ENCODE assay signal across 8 cellular contexts in genomic region chr6:157274471-157275226, GRCh38. TPM values are rescaled to one million over a fixed set of nuclear protein-coding genes. Genes with fewer than 3 reads are reported as not detected.
A peak's percentile ranks its signal among the peaks of the same experiment; 100 is the strongest.
DNase-seq lines count a peak whose midpoint lies in the region; ATAC-seq, FAIRE-seq and TF ChIP-seq lines count a peak whose summit lies in the region.

No MANE protein-coding gene starts in this region.

- peak overlapping the region; percentile 86 for H3K27ac Mint-ChIP-seq in activated CD4-positive, alpha-beta T cell treated with anti-CD3 and anti-CD28 coated beads, Interleukin-2, amount 10 ng/mL, durations not matched to agents 24 days and 14 days

- no peaks in the 10 kb centered on the region for H4K20me1 ChIP-seq in HepG2 (ENCODE audit: insufficient read depth, low read length)

- H3K9ac ChIP-seq in HepG2 (ENCODE audit: insufficient read depth, low read depth, low read length): peak overlapping the region; percentile 59; the same call in 1 of the 2 replicates

- intact Hi-C loops in activated CD4-positive, alpha-beta T cell treated with anti-CD3 and anti-CD28 coated beads, Interleukin-2, amount 10 ng/mL, durations not matched to agents 24 days and 14 days (cut with micrococcal nuclease): loop anchor here (1.0 to 10.0 kb wide), 7 partner anchors 37 to 1950 kb away; no protein-coding TSS in a partner anchor
- intact Hi-C loops in HepG2 (cut with micrococcal nuclease; ENCODE audit: unreplicated experiment): loop anchor here (2.0 to 5.0 kb wide), 2 partner anchors 48 to 242 kb away; no protein-coding TSS in a partner anchor

- DNase-seq in AG09309 (ENCODE audit: low read depth) (no peak), NCI-H345 (lab: John Stamatoyannopoulos, UW) (peak; percentile 84), cortex of kidney (lab: John Stamatoyannopoulos, UW) (peak; percentile 33), HepG2 (ENCODE audit: low spot score) (peak; percentile 38)
- peak; percentile 96 for DNase-seq in activated CD4-positive, alpha-beta T cell treated with anti-CD3 and anti-CD28 coated beads, Interleukin-2, amount 10 ng/mL, durations not matched to agents 24 days and 14 days
- peak; percentile 81 for DNase-seq in stimulated activated CD4-positive, alpha-beta T cell treated with anti-CD3 and anti-CD28 coated beads, Interleukin-4, amount 100 ng/mL, for 1 hour

- FAIRE-seq in HepG2 (lab: Jason Lieb, UNC): no peak

- BruUV-seq in HepG2 (replicated peaks; lab: Mats Ljungman, UMichigan): no TSS peak

- POLR2A ChIA-PET in HepG2 (lab: Yijun Ruan, JAX): no interaction called here

- peaks cover 9% of the 10 kb centered on the region for H3K27me3 Mint-ChIP-seq in activated CD4-positive, alpha-beta T cell treated with anti-CD3 and anti-CD28 coated beads, Interleukin-2, amount 10 ng/mL, durations not matched to agents 24 days and 14 days

- peak; percentile 96 for TF ChIP-seq RAD21 in HepG2 (CRISPR knock-in tag; IDR thresholded peaks at IDR 0.05)

- H3K4me1 Mint-ChIP-seq in activated CD4-positive, alpha-beta T cell treated with anti-CD3 and anti-CD28 coated beads, Interleukin-2, amount 10 ng/mL, durations not matched to agents 24 days and 14 days: peaks cover 7% of the 10 kb centered on the region

- ATAC-seq in GM18907 (IDR thresholded peaks at IDR 0.05; ENCODE audit: unreplicated experiment): peak; percentile 97
- ATAC-seq in HG03139 (IDR thresholded peaks at IDR 0.05; ENCODE audit: unreplicated experiment): peak; percentile 91
- peak; percentile 92 for ATAC-seq in HepG2

- TF ChIP-seq POLR2A in HepG2 (IDR thresholded peaks at IDR 0.05; ENCODE audit: insufficient read depth in 1 of 2, low read depth in 2 of 2, low read length in 2 of 2): no peak

- WGBS in HepG2 (ENCODE audit: low lambda C conversion rate): 1% methylated on average over 16 of the region's 93 CpGs

- H3K9me3 ChIP-seq in HepG2 (ENCODE audit: low read length): no peaks in the 10 kb centered on the region

- H3K36me3 ChIP-seq in HepG2 (replicated peaks in 1 of 2; ENCODE audit: control insufficient read depth in 1 of 2, insufficient read depth in 2 of 2, low read length in 2 of 2): no peaks in the 10 kb centered on the region

- TF ChIP-seq EP300 in HepG2 (IDR thresholded peaks at IDR 0.05; ENCODE audit: low read depth in 2 of 2, low read length in 2 of 2) (no peak), HepG2 (CRISPR knock-in tag; IDR thresholded peaks at IDR 0.05; ENCODE audit: borderline replicate concordance) (no peak)

- CTCF ChIA-PET in HepG2 (lab: Yijun Ruan, JAX; ENCODE audit: low intra/inter-chr PET ratio, low total read pairs): interaction anchor here (0.7 kb wide), 2 partner anchors 135 to 710 kb away, joined by 3 to 4 read pairs; no protein-coding TSS in a partner anchor

- H3K27me3 ChIP-seq in HepG2 (ENCODE audit: control insufficient read depth in 1 of 2, insufficient read depth in 2 of 2, low read length in 2 of 2): peaks cover 2 to 7% of the 10 kb centered on the region in 2 experiments; a peak in 3 of 5 replicates

- in situ Hi-C loops in HepG2 (cut with HindIII; ENCODE audit: extremely low pct_ligation_motif_present, low pct_unique_long_range_greater_than_20kb): loop anchor here (5.0 kb wide), 1 partner anchor 47 kb away; no protein-coding TSS in a partner anchor

- H3K4me3 ChIP-seq in AG09309 (ENCODE audit: control insufficient read depth, low read depth, low read length) (peak overlapping the region; percentile 55), HepG2 (replicated peaks in 1 of 3; ENCODE audit: insufficient read depth in 1 of 3, low read depth in 2 of 3, low read length in 3 of 3) (peak overlapping the region; percentile 66 to 80 (median 68))

- TF ChIP-seq CTCF in AG09309 (IDR thresholded peaks at IDR 0.05; ENCODE audit: control insufficient read depth, insufficient read depth, low read depth, low read length, missing control alignments): peak; percentile 46
- TF ChIP-seq CTCF in HepG2 (CRISPR knock-in tag; IDR thresholded peaks at IDR 0.05): peak; percentile 73; the same call in 1 of the 2 replicates

- peaks cover 52% of the 10 kb centered on the region for H3K4me1 ChIP-seq in HepG2 (ENCODE audit: insufficient read depth, low read length)

- H2AFZ ChIP-seq in HepG2 (ENCODE audit: low read length): no peak overlapping the region

- peaks cover 10% of the 10 kb centered on the region for H3K9me3 Mint-ChIP-seq in activated CD4-positive, alpha-beta T cell treated with anti-CD3 and anti-CD28 coated beads, Interleukin-2, amount 10 ng/mL, durations not matched to agents 24 days and 14 days

- peak overlapping the region; percentile 85 for H3K4me3 Mint-ChIP-seq in activated CD4-positive, alpha-beta T cell treated with anti-CD3 and anti-CD28 coated beads, Interleukin-2, amount 10 ng/mL, durations not matched to agents 24 days and 14 days

- H3K79me2 ChIP-seq in HepG2 (ENCODE audit: insufficient read depth, low read length): no peaks in the 10 kb centered on the region

- no peaks in the 10 kb centered on the region for H3K36me3 Mint-ChIP-seq in activated CD4-positive, alpha-beta T cell treated with anti-CD3 and anti-CD28 coated beads, Interleukin-2, amount 10 ng/mL, durations not matched to agents 24 days and 14 days (ENCODE audit: low read depth)

- no peak overlapping the region for H3K27ac ChIP-seq in HepG2 (ENCODE audit: extremely low read length, insufficient read depth, low read length)

- peak overlapping the region; percentile 84 for H3K4me2 ChIP-seq in HepG2 (ENCODE audit: low read depth, low read length)

TF ChIP-seq in HepG2, 621 proteins besides CTCF, POLR2A, EP300 and RAD21 (continues in another document):
- peak; percentile 1; the same call in 1 of the 2 replicates for TF ChIP-seq ZBTB14 (CRISPR knock-in tag; IDR thresholded peaks at IDR 0.05)
- peak; percentile 57; the same call in 1 of the 2 replicates for TF ChIP-seq PRDM15 (CRISPR knock-in tag; IDR thresholded peaks at IDR 0.05)

RNA-seq across cellular contexts. Expression of gene TMEM242, which starts 48.7 kb away (rescaled TPM):
- total RNA-seq in activated CD4-positive, alpha-beta T cell treated with anti-CD3 and anti-CD28 coated beads, Interleukin-2, amount 10 ng/mL, durations not matched to agents 24 days and 14 days: 10.1 and 10.7 TPM in 2 replicates
- 6.4 and 11.1 TPM in 2 replicates for total RNA-seq in HepG2 (2016; rRNA removed; fragmentation: Illumina TruSeq; extraction: Trizol)
- total RNA-seq in HepG2 (2016; cell fraction: cytosol; rRNA removed; fragmentation: Illumina TruSeq; extraction: Trizol; ENCODE audit: low read depth): 0.91 and 1.3 TPM in 2 replicates
- 5.9 and 10.4 TPM in 2 replicates for total RNA-seq in HepG2 (2016; cell fraction: insoluble cytoplasmic fraction; rRNA removed; fragmentation: Illumina TruSeq; extraction: Trizol)
- 3.0 and 3.2 TPM in 2 replicates for total RNA-seq in HepG2 (2016; cell fraction: membrane; rRNA removed; fragmentation: Illumina TruSeq; extraction: Trizol)
- total RNA-seq in HepG2 (2016; cell fraction: nucleus; rRNA removed; fragmentation: Illumina TruSeq; extraction: Trizol): 14.8 and 18.0 TPM in 2 replicates
- polyA plus RNA-seq in HepG2 (2011; rRNA removed): 5.6 and 5.7 TPM in 2 replicates
- polyA plus RNA-seq in HepG2 (2011; cell fraction: cytosol; rRNA removed): 2.8 and 4.4 TPM in 2 replicates
- polyA plus RNA-seq in HepG2 (2011; cell fraction: nucleus; rRNA removed): 5.2 and 5.7 TPM in 2 replicates
- 8.0 and 9.3 TPM in 2 replicates for polyA plus RNA-seq in HepG2 (2012)
- polyA plus RNA-seq in HepG2 (2016; cell fraction: cytosol; fragmentation: Illumina TruSeq; extraction: Trizol; ENCODE audit: low read depth): 1.8 TPM in 2 replicates
- 5.5 and 5.8 TPM in 2 replicates for polyA plus RNA-seq in HepG2 (2016; cell fraction: insoluble cytoplasmic fraction; fragmentation: Illumina TruSeq; extraction: Trizol; ENCODE audit: low read depth)
- 2.5 and 2.6 TPM in 2 replicates for polyA plus RNA-seq in HepG2 (2016; cell fraction: membrane; fragmentation: Illumina TruSeq; extraction: Trizol; ENCODE audit: low read depth)
- 12.7 and 12.8 TPM in 2 replicates for polyA plus RNA-seq in HepG2 (2016; cell fraction: nucleus; fragmentation: Illumina TruSeq; extraction: Trizol; ENCODE audit: insufficient read depth, low read depth)
- polyA minus RNA-seq in HepG2 (2011; rRNA and poly(A)+ RNA removed; ENCODE audit: low replicate concordance): 2.1 and 2.2 TPM in 2 replicates
- polyA minus RNA-seq in HepG2 (2011; cell fraction: cytosol; rRNA and poly(A)+ RNA removed): 1.1 TPM in 2 replicates
- 21.8 and 23.6 TPM in 2 replicates for polyA minus RNA-seq in HepG2 (2011; cell fraction: nucleus; rRNA and poly(A)+ RNA removed)
